ENCODE assay signal across 8 cellular contexts in genomic region chr16:68116256-68116853, GRCh38. TPM values are rescaled to one million over a fixed set of nuclear protein-coding genes. Genes with fewer than 3 reads are reported as not detected.
DNase-seq lines count a peak whose midpoint lies in the region; ATAC-seq and TF ChIP-seq lines count a peak whose summit lies in the region.

No MANE protein-coding gene starts in this region.

- POLR2A ChIA-PET in activated CD8-positive, alpha-beta T cell treated with anti-CD3 and anti-CD28 coated beads for 36 hours (lab: Charles Lee), result interaction anchor here (0.8 kb wide), 1 partner anchor 14 kb away, joined by 4 read pairs; no protein-coding TSS in a partner anchor

- no peaks in the 10 kb centered on the region; the same call in 1 of the 2 replicates for H3K9me3 ChIP-seq in BE2C

- H3K4me3 Mint-ChIP-seq in activated CD8-positive, alpha-beta T cell treated with anti-CD3 and anti-CD28 coated beads for 36 hours, result no peak overlapping the region

- peak overlapping the region; percentile 25 for H3K27ac Mint-ChIP-seq in activated CD8-positive, alpha-beta T cell treated with anti-CD3 and anti-CD28 coated beads for 36 hours

- peak; percentile 54 for ATAC-seq in activated CD8-positive, alpha-beta T cell treated with anti-CD3 and anti-CD28 coated beads for 36 hours
- ATAC-seq in left colon (peak; percentile 73), GM21737 (IDR thresholded peaks at IDR 0.05; ENCODE audit: unreplicated experiment) (no peak)

- H3K36me3 ChIP-seq in BE2C, result no peaks in the 10 kb centered on the region

- H3K9me3 Mint-ChIP-seq in activated CD8-positive, alpha-beta T cell treated with anti-CD3 and anti-CD28 coated beads for 36 hours, result peaks cover 6% of the 10 kb centered on the region

- H3K4me1 ChIP-seq in BE2C, result no peaks in the 10 kb centered on the region

- intact Hi-C loops in activated CD8-positive, alpha-beta T cell treated with anti-CD3 and anti-CD28 coated beads for 36 hours (cut with micrococcal nuclease), result no loop called here
- intact Hi-C loops in left colon (cut with DNase I, micrococcal nuclease), result no loop called here

- peaks cover 84% of the 10 kb centered on the region for H3K4me1 Mint-ChIP-seq in activated CD8-positive, alpha-beta T cell treated with anti-CD3 and anti-CD28 coated beads for 36 hours (ENCODE audit: low read depth)

- H3K36me3 Mint-ChIP-seq in activated CD8-positive, alpha-beta T cell treated with anti-CD3 and anti-CD28 coated beads for 36 hours (ENCODE audit: low read depth), result peaks cover 22% of the 10 kb centered on the region

- no peak overlapping the region for H3K4me3 ChIP-seq in BE2C (ENCODE audit: low read depth, low read length)

- no peaks in the 10 kb centered on the region for H3K27me3 ChIP-seq in BE2C

- CTCF ChIA-PET in activated CD8-positive, alpha-beta T cell treated with anti-CD3 and anti-CD28 coated beads for 36 hours (lab: Charles Lee), result interaction anchor here (1.0 to 6.3 kb wide), 9 partner anchors 12 to 114 kb away, joined by 3 to 46 read pairs (median 4); partner anchors contain the start of gene NFATC3

- peak; percentile 36 for TF ChIP-seq CTCF in BE2C (IDR thresholded peaks at IDR 0.05; ENCODE audit: low read depth, low read length)
- peak; percentile 67 for TF ChIP-seq CTCF in activated CD8-positive, alpha-beta T cell treated with anti-CD3 and anti-CD28 coated beads for 36 hours (IDR thresholded peaks at IDR 0.05)

- DNase-seq in BE2C, result no peak
- peak; percentile 40 for DNase-seq in HCEC 1CT
- no peak for DNase-seq in activated CD8-positive, alpha-beta T cell treated with anti-CD3 and anti-CD28 coated beads for 36 hours
- DNase-seq in left colon, result no peak
- DNase-seq in NCI-H2171 (lab: John Stamatoyannopoulos, UW), result no peak
- DNase-seq in superior temporal gyrus (ENCODE audit: extremely low spot score), result no peak
- DNase-seq in dedifferentiated amniotic fluid mesenchymal stem cell (ENCODE audit: extremely low spot score), result no peak

- H3K27me3 Mint-ChIP-seq in activated CD8-positive, alpha-beta T cell treated with anti-CD3 and anti-CD28 coated beads for 36 hours, result no peaks in the 10 kb centered on the region

RNA-seq across cellular contexts. Expression of gene NFATC3, which starts 31.2 kb away (rescaled TPM):
- 17.5 TPM for polyA plus RNA-seq in BE2C (2012; ENCODE audit: insufficient read depth, insufficient read length, low read depth)
- 100 to 1,000 TPM; 102 to 104 TPM for total RNA-seq in activated CD8-positive, alpha-beta T cell treated with anti-CD3 and anti-CD28 coated beads for 36 hours
- 10 to 100 TPM; 24.6 to 24.9 TPM for total RNA-seq in left colon
